26 cellular contexts compared by ENCODE assay signal in genomic region chr6:169881398-169881797, GRCh38.
"Had no signal": no experiment of that assay in that cellular context is flagged by ENCODE, and none has a peak within 500 bp of the region (broad histone marks: within the 10 kb centered on the region; RNA-seq: fewer than 3 reads in every experiment).

No MANE protein-coding gene starts in this region.

- FAIRE-seq: TTC549 had no signal

- H3K9me3 Mint-ChIP-seq: activated CD4-positive, alpha-beta T cell treated with anti-CD3 and anti-CD28 coated beads, Interleukin-2, amount 10 ng/mL, durations not matched to agents 24 days and 14 days; activated naive CD8-positive, alpha-beta T cell treated with anti-CD3 and anti-CD28 coated beads, Interleukin-2, amount 10 ng/mL, durations not matched to agents 7 days and 5 days had no signal

- H3K4me1 ChIP-seq: adrenal gland, SJCRH30 had no signal

- H3K36me3 ChIP-seq: adrenal gland, MG63, SJCRH30 had no signal

- H3K4me3 ChIP-seq: adrenal gland, MG63, SJCRH30 had no signal

- H3K36me3 Mint-ChIP-seq: activated naive CD8-positive, alpha-beta T cell treated with anti-CD3 and anti-CD28 coated beads, Interleukin-2, amount 10 ng/mL, durations not matched to agents 7 days and 5 days had no signal

- H3K27ac ChIP-seq: adrenal gland, RWPE1, SJCRH30 had no signal

- H3K4me3 Mint-ChIP-seq: activated B cell treated with CpG ODN at 0.5 μM for 24 hours; activated CD4-positive, alpha-beta T cell treated with anti-CD3 and anti-CD28 coated beads, Interleukin-2, amount 10 ng/mL, durations not matched to agents 24 days and 14 days; activated naive CD8-positive, alpha-beta T cell treated with anti-CD3 and anti-CD28 coated beads, Interleukin-2, amount 10 ng/mL, durations not matched to agents 7 days and 5 days; T-helper 17 cell had no signal

- H3K27ac Mint-ChIP-seq: activated B cell treated with CpG ODN at 0.5 μM for 24 hours; activated CD4-positive, alpha-beta T cell treated with anti-CD3 and anti-CD28 coated beads, Interleukin-2, amount 10 ng/mL, durations not matched to agents 24 days and 14 days; activated naive CD8-positive, alpha-beta T cell treated with anti-CD3 and anti-CD28 coated beads, Interleukin-2, amount 10 ng/mL, durations not matched to agents 7 days and 5 days; T-helper 17 cell had no signal

- DNase-seq: activated B cell treated with CpG ODN at 0.5 μM for 24 hours; activated CD4-positive, alpha-beta T cell treated with anti-CD3 and anti-CD28 coated beads for 1 hour; activated CD4-positive, alpha-beta T cell treated with anti-CD3 and anti-CD28 coated beads, Interleukin-2, amount 10 ng/mL, durations not matched to agents 24 days and 14 days; activated CD4-positive, alpha-beta T cell treated with anti-CD3 and anti-CD28 coated beads, Interleukin-2, amount 50 U/mL, for 48 hours; activated naive CD4-positive, alpha-beta T cell treated with anti-CD3 and anti-CD28 coated beads, Interleukin-2, amount 50 U/mL, for 16 hours; activated naive CD8-positive, alpha-beta T cell treated with anti-CD3 and anti-CD28 coated beads, Interleukin-2, amount 10 ng/mL, durations not matched to agents 7 days and 5 days; activated T-cell treated with anti-CD3 and anti-CD28 coated beads, Interleukin-2, amount 50 U/mL, for 1 hour; anterior cingulate cortex; caudate nucleus; MG63; NCI-H1105; NCI-H1436; NCI-H1694 treated with DMSO at 0.1 percent for 48 hours; NCI-H2029 treated with DMSO at 0.1 percent for 48 hours; NCI-H345; NCI-H510A; NCI-H526 treated with DMSO at 0.1 percent for 48 hours; NCI-H82; Right ventricle myocardium superior; SJCRH30; T-helper 17 cell; T-helper 9 cell had no signal

- ATAC-seq: Panc1, T-helper 17 cell had no signal

- H3K27me3 ChIP-seq: adrenal gland, SJCRH30 had no signal

- H3K4me1 Mint-ChIP-seq: activated B cell treated with CpG ODN at 0.5 μM for 24 hours; activated CD4-positive, alpha-beta T cell treated with anti-CD3 and anti-CD28 coated beads, Interleukin-2, amount 10 ng/mL, durations not matched to agents 24 days and 14 days had no signal

- H3K9me3 ChIP-seq: adrenal gland, MG63, SJCRH30 had no signal
